ENCODE assay signal across 15 cellular contexts in genomic region chr22:50014655-50015401, GRCh38. TPM values are rescaled to one million over a fixed set of nuclear protein-coding genes. Genes with fewer than 3 reads are reported as not detected.
DNase-seq lines count a peak whose midpoint lies in the region; ATAC-seq, FAIRE-seq and TF ChIP-seq lines count a peak whose summit lies in the region.
"Had no signal": no experiment of that assay in that cellular context is flagged by ENCODE, and none has a peak within 500 bp of the region (broad histone marks: within the 10 kb centered on the region; RNA-seq: fewer than 3 reads in every experiment).

No MANE protein-coding gene starts in this region.

- H3K4me3 Mint-ChIP-seq in activated naive CD4-positive, alpha-beta T cell treated with anti-CD3 and anti-CD28 coated beads for 36 hours = no peak overlapping the region
- peak overlapping the region; percentile 41 for H3K4me3 Mint-ChIP-seq in stimulated activated effector memory CD8-positive, alpha-beta T cell treated with anti-CD3 and anti-CD28 coated beads, Interleukin-12 subunit alpha, Interleukin-12 subunit beta, amount 100 ng/mL, for 72 hours
- H3K4me3 Mint-ChIP-seq: neural crest cell had no signal

- no peak for FAIRE-seq in D721Med (lab: Jason Lieb, UNC)
- FAIRE-seq: keratinocyte had no signal

- H3K27ac Mint-ChIP-seq in activated naive CD4-positive, alpha-beta T cell treated with anti-CD3 and anti-CD28 coated beads for 36 hours = no peak overlapping the region
- H3K27ac Mint-ChIP-seq in stimulated activated effector memory CD8-positive, alpha-beta T cell treated with anti-CD3 and anti-CD28 coated beads, Interleukin-12 subunit alpha, Interleukin-12 subunit beta, amount 100 ng/mL, for 72 hours = no peak overlapping the region

- CTCF ChIA-PET in activated naive CD4-positive, alpha-beta T cell treated with anti-CD3 and anti-CD28 coated beads for 36 hours (lab: Charles Lee) = interaction anchor here (1.0 kb wide), 1 partner anchor 16 kb away, joined by 3 read pairs; no protein-coding TSS in a partner anchor

- H3K9me3 ChIP-seq in NT2/D1 (ENCODE audit: insufficient read depth, low read length) = peaks cover 6% of the 10 kb centered on the region; the same call in 1 of the 2 replicates
- H3K9me3 ChIP-seq in iPS DF 6.9 (ENCODE audit: control insufficient read depth, insufficient read depth, low read length) = no peaks in the 10 kb centered on the region

- H3K4me1 ChIP-seq in NT2/D1 (ENCODE audit: insufficient read depth, insufficient read length) (peaks cover 13% of the 10 kb centered on the region), iPS DF 6.9 (ENCODE audit: control insufficient read depth, insufficient read depth, low read length) (peaks cover 8% of the 10 kb centered on the region)

- TF ChIP-seq CTCF in D721Med (IDR thresholded peaks at IDR 0.05; ENCODE audit: insufficient read depth, missing control alignments) = no peak

- peak overlapping the region; percentile 32 for H3K9ac ChIP-seq in NT2/D1 (ENCODE audit: insufficient read length, low read depth)

- no peak for ATAC-seq in stimulated activated effector memory CD8-positive, alpha-beta T cell treated with anti-CD3 and anti-CD28 coated beads, Interleukin-12 subunit alpha, Interleukin-12 subunit beta, amount 100 ng/mL, for 72 hours
- no peak for ATAC-seq in GM18861 (IDR thresholded peaks at IDR 0.05; ENCODE audit: unreplicated experiment)
- ATAC-seq in HG02938 (IDR thresholded peaks at IDR 0.05; ENCODE audit: unreplicated experiment) = no peak

- peaks cover 41% of the 10 kb centered on the region for H3K4me1 Mint-ChIP-seq in activated naive CD4-positive, alpha-beta T cell treated with anti-CD3 and anti-CD28 coated beads for 36 hours (ENCODE audit: low read depth)
- H3K4me1 Mint-ChIP-seq in stimulated activated effector memory CD8-positive, alpha-beta T cell treated with anti-CD3 and anti-CD28 coated beads, Interleukin-12 subunit alpha, Interleukin-12 subunit beta, amount 100 ng/mL, for 72 hours = peaks cover 19% of the 10 kb centered on the region
- H3K4me1 Mint-ChIP-seq: neural crest cell had no signal

- H3K9me3 Mint-ChIP-seq in activated naive CD4-positive, alpha-beta T cell treated with anti-CD3 and anti-CD28 coated beads for 36 hours = no peaks in the 10 kb centered on the region
- no peaks in the 10 kb centered on the region for H3K9me3 Mint-ChIP-seq in stimulated activated effector memory CD8-positive, alpha-beta T cell treated with anti-CD3 and anti-CD28 coated beads, Interleukin-12 subunit alpha, Interleukin-12 subunit beta, amount 100 ng/mL, for 72 hours
- H3K9me3 Mint-ChIP-seq: neural crest cell had no signal

- H3K27ac ChIP-seq in iPS DF 6.9 (ENCODE audit: low read length) = no peak overlapping the region
- H3K27ac ChIP-seq: C4-2B, esophagus muscularis mucosa had no signal

- H3K27me3 ChIP-seq in NT2/D1 (ENCODE audit: insufficient read depth, insufficient read length) (peaks cover 69% of the 10 kb centered on the region), iPS DF 6.9 (ENCODE audit: control insufficient read depth, insufficient read depth, low read length) (peaks cover 14% of the 10 kb centered on the region; the same call in 1 of the 2 replicates)

- peaks cover 3% of the 10 kb centered on the region for H3K36me3 Mint-ChIP-seq in activated naive CD4-positive, alpha-beta T cell treated with anti-CD3 and anti-CD28 coated beads for 36 hours (ENCODE audit: low read depth)
- peaks cover 9% of the 10 kb centered on the region for H3K36me3 Mint-ChIP-seq in stimulated activated effector memory CD8-positive, alpha-beta T cell treated with anti-CD3 and anti-CD28 coated beads, Interleukin-12 subunit alpha, Interleukin-12 subunit beta, amount 100 ng/mL, for 72 hours

- DNase-seq in activated naive CD4-positive, alpha-beta T cell treated with anti-CD3 and anti-CD28 coated beads, Interleukin-2, amount 50 U/mL, for 16 hours = peak; percentile 16
- no peak for DNase-seq in activated naive CD4-positive, alpha-beta T cell treated with anti-CD3 and anti-CD28 coated beads for 36 hours
- DNase-seq in NT2/D1 (ENCODE audit: low read depth, low spot score) (no peak), iPS DF 6.9 (ENCODE audit: low read depth, low spot score) (no peak), D721Med (ENCODE audit: insufficient read length, low spot score) (no peak)
- no peak for DNase-seq in stimulated activated effector memory CD8-positive, alpha-beta T cell treated with anti-CD3 and anti-CD28 coated beads, Interleukin-12 subunit alpha, Interleukin-12 subunit beta, amount 100 ng/mL, for 72 hours (ENCODE audit: low spot score in 2 of 2)
- DNase-seq: caudate nucleus, NCI-H1092, NCI-H524 treated with DMSO at 0.1 percent for 48 hours had no signal

- peak overlapping the region; percentile 37 for H3K4me3 ChIP-seq in NT2/D1 (ENCODE audit: insufficient read length, low read depth)
- peak overlapping the region; percentile 19 for H3K4me3 ChIP-seq in iPS DF 6.9 (ENCODE audit: low read length)

- no CpG with 5 or more reads among the region's 91 CpGs for WGBS in iPS DF 6.9 (ENCODE audit: insufficient coverage, insufficient read length)

- intact Hi-C loops in activated naive CD4-positive, alpha-beta T cell treated with anti-CD3 and anti-CD28 coated beads for 36 hours (cut with micrococcal nuclease) = loop anchor here (5.0 kb wide), 2 partner anchors 177 to 457 kb away; no protein-coding TSS in a partner anchor

- no peaks in the 10 kb centered on the region for H3K36me3 ChIP-seq in NT2/D1 (ENCODE audit: insufficient read depth, insufficient read length, low read length)
- no peaks in the 10 kb centered on the region; the same call in 1 of the 2 replicates for H3K36me3 ChIP-seq in iPS DF 6.9 (ENCODE audit: control insufficient read depth, insufficient read depth, low read length)
- H3K36me3 ChIP-seq: esophagus muscularis mucosa had no signal

- H3K27me3 Mint-ChIP-seq in activated naive CD4-positive, alpha-beta T cell treated with anti-CD3 and anti-CD28 coated beads for 36 hours (ENCODE audit: low read depth) = peaks cover 10% of the 10 kb centered on the region

RNA-seq across cellular contexts. Expression of gene IL17REL, which starts 2.3 kb away (rescaled TPM):
- under 1 TPM; 0.12 to 0.15 TPM for total RNA-seq in activated naive CD4-positive, alpha-beta T cell treated with anti-CD3 and anti-CD28 coated beads for 36 hours
- total RNA-seq: esophagus muscularis mucosa had no signal

RNA-seq across cellular contexts. Expression of gene TTLL8, which starts 43.3 kb away (rescaled TPM):
- total RNA-seq in activated naive CD4-positive, alpha-beta T cell treated with anti-CD3 and anti-CD28 coated beads for 36 hours = not detected
- total RNA-seq: esophagus muscularis mucosa, neural crest cell had no signal

RNA-seq across cellular contexts. Expression of gene PIM3, which starts 54.3 kb away (rescaled TPM):
- total RNA-seq in activated naive CD4-positive, alpha-beta T cell treated with anti-CD3 and anti-CD28 coated beads for 36 hours = 100 to 1,000 TPM; 202 to 210 TPM
